Comparison of ENCODE assay signal across 24 cellular contexts in the genomic region with DNA sequence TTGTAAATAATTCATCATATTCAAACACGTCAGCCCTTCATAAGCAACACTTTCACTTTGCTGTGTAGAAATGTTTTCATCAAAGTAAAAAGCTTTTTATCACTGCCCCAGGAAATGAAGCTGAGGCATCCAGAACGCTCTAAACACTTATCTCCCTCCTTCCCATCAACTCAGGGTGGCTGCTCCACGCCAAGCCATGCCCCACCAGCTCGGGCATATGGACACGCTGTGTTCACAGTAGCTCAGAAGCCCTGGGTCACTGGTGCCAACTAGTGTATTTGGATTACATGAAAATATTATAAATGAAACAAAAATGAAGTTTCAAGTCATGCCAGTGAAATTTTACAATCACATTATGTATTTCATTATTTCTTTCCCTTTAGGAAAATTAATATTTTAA. TPM values are rescaled to one million over a fixed set of nuclear protein-coding genes. Genes with fewer than 3 reads are reported as not detected.
"Had no signal": no experiment of that assay in that cellular context is flagged by ENCODE, and none has a peak within 500 bp of the region (broad histone marks: within the 10 kb centered on the region; RNA-seq: fewer than 3 reads in every experiment).

No MANE protein-coding gene starts in this region.

- H3K27ac ChIP-seq: left ventricle myocardium inferior, neutrophil, pancreas, psoas muscle, right atrium auricular region, thyroid gland, upper lobe of right lung, VCaP had no signal

- H3K36me3 ChIP-seq: left ventricle myocardium inferior, neutrophil, pancreas, right atrium auricular region, thyroid gland, upper lobe of right lung had no signal

- H3K4me1 ChIP-seq: pancreas, psoas muscle, upper lobe of right lung had no signal

- H3K36me3 Mint-ChIP-seq: mesothelial cell of epicardium had no signal

- H3K9me3 Mint-ChIP-seq: activated CD4-positive, alpha-beta T cell treated with anti-CD3 and anti-CD28 coated beads, Interleukin-2, amount 10 ng/mL, durations not matched to agents 7 days and 5 days; activated T-cell treated with anti-CD3 and anti-CD28 coated beads, Interleukin-2, amount 50 U/mL, for 24 hours; activated T-helper 17 cell treated with anti-CD3 and anti-CD28 coated beads, Interleukin-2, amount 50 U/mL, for 72 hours; nephron had no signal

- H3K27me3 ChIP-seq: right atrium auricular region, thyroid gland, upper lobe of right lung had no signal

- H3K9me3 ChIP-seq: left ventricle myocardium inferior, neutrophil, pancreas, psoas muscle, right atrium auricular region, thyroid gland, upper lobe of right lung had no signal

- DNase-seq: activated CD4-positive, alpha-beta T cell treated with anti-CD3 and anti-CD28 coated beads, Interleukin-2, amount 10 ng/mL, durations not matched to agents 7 days and 5 days; activated CD4-positive, CD25-positive, alpha-beta regulatory T cell treated with anti-CD3 and anti-CD28 coated beads, Interleukin-2, amount 50 U/mL, for 72 hours; activated CD8-positive, alpha-beta memory T cell treated with anti-CD3 and anti-CD28 coated beads for 24 hours; activated CD8-positive, alpha-beta memory T cell treated with anti-CD3 and anti-CD28 coated beads, Interleukin-2, amount 50 U/mL, for 4 hours; activated T-cell treated with anti-CD3 and anti-CD28 coated beads, Interleukin-2, amount 50 U/mL, for 24 hours; aorta; erythroblast; hypothalamus; left ventricle myocardium inferior; pancreas; psoas muscle; stimulated activated CD4-positive, alpha-beta T cell treated with anti-CD3 and anti-CD28 coated beads, Interleukin-12 subunit alpha, Interleukin-12 subunit beta, amount 100 ng/mL, for 4 hours; stimulated activated CD4-positive, alpha-beta T cell treated with anti-CD3 and anti-CD28 coated beads, Interleukin-4, amount 100 ng/mL, for 4 hours; stimulated activated naive CD8-positive, alpha-beta T cell treated with anti-CD3 and anti-CD28 coated beads, Interleukin-15, Interleukin-2, amounts not matched to agents 100 U/mL and 50 U/mL, for 24 hours; T-helper 2 cell; thyroid gland; upper lobe of right lung had no signal

- H3K4me3 Mint-ChIP-seq: activated CD4-positive, alpha-beta T cell treated with anti-CD3 and anti-CD28 coated beads, Interleukin-2, amount 10 ng/mL, durations not matched to agents 7 days and 5 days; activated T-cell treated with anti-CD3 and anti-CD28 coated beads, Interleukin-2, amount 50 U/mL, for 24 hours; activated T-helper 17 cell treated with anti-CD3 and anti-CD28 coated beads, Interleukin-2, amount 50 U/mL, for 72 hours; mesothelial cell of epicardium; nephron had no signal

- H3K4me1 Mint-ChIP-seq: activated CD4-positive, alpha-beta T cell treated with anti-CD3 and anti-CD28 coated beads, Interleukin-2, amount 10 ng/mL, durations not matched to agents 7 days and 5 days; activated T-helper 17 cell treated with anti-CD3 and anti-CD28 coated beads, Interleukin-2, amount 50 U/mL, for 72 hours had no signal

- ATAC-seq: activated naive CD4-positive, alpha-beta T cell treated with anti-CD3 and anti-CD28 coated beads, Interleukin-2, amount 50 U/mL, for 72 hours; activated T-helper 17 cell treated with anti-CD3 and anti-CD28 coated beads, Interleukin-2, amount 50 U/mL, for 72 hours; pancreas; psoas muscle; stimulated activated naive CD8-positive, alpha-beta T cell treated with anti-CD3 and anti-CD28 coated beads, Interleukin-15, Interleukin-2, amounts not matched to agents 100 U/mL and 50 U/mL, for 24 hours had no signal

- H3K4me3 ChIP-seq: left ventricle myocardium inferior, pancreas, psoas muscle, right atrium auricular region, thyroid gland, upper lobe of right lung had no signal

- H3K27ac Mint-ChIP-seq: activated CD4-positive, alpha-beta T cell treated with anti-CD3 and anti-CD28 coated beads, Interleukin-2, amount 10 ng/mL, durations not matched to agents 7 days and 5 days; activated naive CD4-positive, alpha-beta T cell treated with anti-CD3 and anti-CD28 coated beads, Interleukin-2, amount 50 U/mL, for 72 hours; activated T-cell treated with anti-CD3 and anti-CD28 coated beads, Interleukin-2, amount 50 U/mL, for 24 hours; activated T-helper 17 cell treated with anti-CD3 and anti-CD28 coated beads, Interleukin-2, amount 50 U/mL, for 72 hours; mesothelial cell of epicardium; nephron had no signal

RNA-seq across cellular contexts. Expression of a gene that starts 10.3 kb away (rescaled TPM):
- total RNA-seq: activated CD4-positive, alpha-beta T cell treated with anti-CD3 and anti-CD28 coated beads, Interleukin-2, amount 10 ng/mL, durations not matched to agents 7 days and 5 days; activated naive CD4-positive, alpha-beta T cell treated with anti-CD3 and anti-CD28 coated beads, Interleukin-2, amount 50 U/mL, for 72 hours; activated T-helper 17 cell treated with anti-CD3 and anti-CD28 coated beads, Interleukin-2, amount 50 U/mL, for 72 hours had no signal
